In the genomic region with DNA sequence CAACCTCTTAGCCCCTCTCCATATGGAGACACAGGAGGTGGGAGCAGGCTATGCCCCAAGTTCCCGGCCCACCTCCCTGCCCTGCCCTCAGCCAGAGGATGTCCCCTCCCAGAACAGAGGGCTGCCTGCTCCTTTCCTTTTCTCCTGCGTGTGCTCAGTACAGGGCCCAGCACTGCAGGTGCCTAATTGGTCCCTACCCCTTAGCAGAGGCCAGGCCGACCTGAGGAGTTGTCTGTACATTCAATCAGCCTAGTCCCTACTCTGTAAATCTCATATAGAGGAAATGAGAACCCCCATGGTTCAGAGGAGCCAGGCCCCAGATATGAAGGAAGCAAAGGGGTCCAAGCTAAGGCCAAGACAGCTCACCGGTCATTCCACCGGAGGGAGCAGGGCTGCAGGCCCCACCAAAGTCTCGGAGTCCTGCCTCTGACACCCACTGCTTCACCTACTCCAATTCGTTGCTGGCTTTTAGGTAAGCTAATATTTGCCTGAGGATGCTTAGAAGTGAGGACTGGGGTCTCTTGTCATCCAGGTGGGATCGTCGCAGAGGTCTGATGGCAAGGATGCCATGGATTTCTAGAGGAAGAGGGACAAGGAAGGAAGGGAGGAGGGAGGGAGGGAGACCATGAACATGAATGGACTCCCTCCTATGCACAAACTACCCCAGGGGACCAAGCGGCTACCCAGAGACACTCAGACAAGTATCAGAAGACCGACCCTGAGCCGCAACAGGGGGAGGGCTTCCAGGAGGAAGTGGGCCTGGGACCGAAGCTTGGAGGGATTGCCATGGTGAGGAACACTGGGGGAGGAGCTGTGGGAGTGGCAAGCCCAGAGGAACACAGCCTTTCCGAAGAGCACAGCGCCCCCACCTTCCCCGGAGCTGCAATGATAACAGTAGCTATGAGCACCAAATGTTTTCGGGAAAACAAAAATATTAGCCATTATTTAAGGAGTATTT, we compare ENCODE assay signal across 15 cellular contexts. TPM values are rescaled to one million over a fixed set of nuclear protein-coding genes. Genes with fewer than 3 reads are reported as not detected.
DNase-seq lines count a peak whose midpoint lies in the region; ATAC-seq and TF ChIP-seq lines count a peak whose summit lies in the region.
"Had no signal": no experiment of that assay in that cellular context is flagged by ENCODE, and none has a peak within 500 bp of the region (broad histone marks: within the 10 kb centered on the region; RNA-seq: fewer than 3 reads in every experiment).

No MANE protein-coding gene starts in this region.

- POLR2A ChIA-PET in OCI-LY7 (lab: Charles Lee): no interaction called here

- CTCF ChIA-PET in OCI-LY7 (lab: Charles Lee; ENCODE audit: unreplicated experiment): no interaction called here

- no peaks in the 10 kb centered on the region for H3K9me2 ChIP-seq in OCI-LY7 (ENCODE audit: insufficient read depth, low read length)

- DNase-seq in H4 (ENCODE audit: low spot score): peak; percentile 46
- no peak for DNase-seq in OCI-LY7 (ENCODE audit: low spot score)
- DNase-seq in posterior vena cava (ENCODE audit: low spot score): peak; percentile 58
- no peak for DNase-seq in NCI-H1694 (lab: John Stamatoyannopoulos, UW)
- no peak for DNase-seq in NCI-H345 treated with DMSO at 0.1 percent for 48 hours (lab: John Stamatoyannopoulos, UW; ENCODE audit: unreplicated experiment)
- DNase-seq: activated naive CD8-positive, alpha-beta T cell treated with anti-CD3 and anti-CD28 coated beads, Interleukin-2, amount 10 ng/mL, durations not matched to agents 7 days and 5 days; Caco-2; MM.1S; pancreas; stimulated activated naive B cell treated with anti-CD40 and anti-IgM and Interleukin-4, amounts not matched to agents 10 μg/mL and 1 μg/mL and 100 μg/mL, for 72 hours; T-helper 17 cell had no signal

- no peak overlapping the region for H3K27ac ChIP-seq in OCI-LY7 (ENCODE audit: low read depth, low read length, poor library complexity, severe bottlenecking)
- H3K27ac ChIP-seq: pancreas had no signal

- ATAC-seq in esophagus mucosa (peak; percentile 25), GM18909 (IDR thresholded peaks at IDR 0.05; ENCODE audit: poor library complexity, unreplicated experiment) (no peak)
- ATAC-seq: pancreas; stimulated activated naive B cell treated with anti-CD40 and anti-IgM and Interleukin-4, amounts not matched to agents 10 μg/mL and 1 μg/mL and 100 μg/mL, for 72 hours; T-helper 17 cell had no signal

- no peaks in the 10 kb centered on the region for H3K79me2 ChIP-seq in OCI-LY7 (ENCODE audit: insufficient read depth, low read depth, low read length)

- intact Hi-C loops in OCI-LY7 (cut with micrococcal nuclease; ENCODE audit: unreplicated experiment) (no loop called here), posterior vena cava (cut with DNase I) (no loop called here)

- BruUV-seq in OCI-LY7 (replicated peaks; lab: Mats Ljungman, UMichigan): no TSS peak

- no peaks in the 10 kb centered on the region for H3K36me3 ChIP-seq in OCI-LY7 (ENCODE audit: insufficient read depth, low read length)
- H3K36me3 ChIP-seq: pancreas had no signal

- H4K20me1 ChIP-seq in OCI-LY7 (ENCODE audit: insufficient read depth, low read length): no peaks in the 10 kb centered on the region

- no peaks in the 10 kb centered on the region for H3K4me1 ChIP-seq in OCI-LY7 (ENCODE audit: insufficient read depth, low read length, poor library complexity, severe bottlenecking)
- H3K4me1 ChIP-seq: Caco-2, pancreas had no signal

- no peak overlapping the region for H3K4me3 ChIP-seq in OCI-LY7 (ENCODE audit: low read depth, low read length, poor library complexity, severe bottlenecking)
- H3K4me3 ChIP-seq: pancreas had no signal

- H3K4me2 ChIP-seq in OCI-LY7 (ENCODE audit: low read length): no peak overlapping the region

- 0 out of 2 replicates have a peak, but pooled peaks have one; percentile 38 for TF ChIP-seq CTCF in OCI-LY7 (conservative IDR thresholded peaks at IDR 0.05; ENCODE audit: low read length)

- no peak overlapping the region for H2AFZ ChIP-seq in OCI-LY7 (ENCODE audit: low read length)

- H3K9me3 ChIP-seq in OCI-LY7 (ENCODE audit: low read length): no peaks in the 10 kb centered on the region
- H3K9me3 ChIP-seq: Caco-2, pancreas had no signal

RNA-seq across cellular contexts. Expression of a gene that starts 30.4 kb away (rescaled TPM):
- total RNA-seq in H4 (2014; rRNA removed; shearing (Covaris generic)): 0.35 and 0.45 TPM in 2 replicates
- not detected in 2 replicates for total RNA-seq in OCI-LY7 (2014; rRNA removed; shearing (Covaris generic))
- total RNA-seq in OCI-LY7 (2022) (not detected in 2 replicates), esophagus mucosa (not detected), posterior vena cava (under 1 TPM; 0.62 to 0.83 TPM)
- total RNA-seq: activated naive CD8-positive, alpha-beta T cell treated with anti-CD3 and anti-CD28 coated beads, Interleukin-2, amount 10 ng/mL, durations not matched to agents 7 days and 5 days; glomerular endothelial cell; lung microvascular endothelial cell had no signal

Comparison
In these comparisons a context has a peak if more than half of its experiments do, and no peak if none do; other contexts are left out.
1. DNase-seq: peak in H4 (single experiment) and posterior vena cava (single experiment); none in OCI-LY7 (single experiment), NCI-H1694 (single experiment) and NCI-H345 treated with DMSO at 0.1 percent for 48 hours (single experiment).